In the genomic region with DNA sequence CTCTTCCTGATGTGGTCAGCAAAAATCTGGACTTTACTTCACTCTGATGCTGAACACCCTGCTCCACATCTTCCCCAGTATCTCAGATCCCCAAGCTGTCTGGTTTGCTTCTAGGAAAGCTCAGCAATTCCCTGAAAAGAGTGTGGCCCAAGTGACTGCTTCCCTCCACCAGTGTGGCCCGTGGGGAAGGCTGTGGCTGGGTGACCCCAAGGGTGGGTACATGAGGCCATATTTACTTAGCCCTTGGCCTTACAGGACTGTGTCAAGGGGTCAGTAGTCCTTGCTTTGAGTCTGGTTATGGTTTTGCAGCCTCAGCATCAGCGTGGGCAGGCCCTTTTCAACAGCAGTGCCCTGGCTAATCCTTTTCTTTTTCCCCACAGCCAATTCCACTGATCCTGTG, we compare ENCODE assay signal across 10 cellular contexts. TPM values are rescaled to one million over a fixed set of nuclear protein-coding genes. Genes with fewer than 3 reads are reported as not detected.
DNase-seq lines count a peak whose midpoint lies in the region; ATAC-seq and TF ChIP-seq lines count a peak whose summit lies in the region.
"Not testable (repeated sequence)": the region's sequence is repeated elsewhere in the genome, so short reads cannot be mapped to it uniquely, and the experiment has no call there.
"Had no signal": no experiment of that assay in that cellular context is flagged by ENCODE, and none has a peak within 500 bp of the region (broad histone marks: within the 10 kb centered on the region; RNA-seq: fewer than 3 reads in every experiment).

No MANE protein-coding gene starts in this region.

- intact Hi-C loops in dendritic cell treated with granulocyte-macrophage colony-stimulating factor and Interleukin-4, amounts not matched to agents 40 ng/mL and 50 ng/mL, for 4 days (cut with micrococcal nuclease); left ventricle myocardium superior (cut with micrococcal nuclease); left lung (cut with DNase I): not testable (repeated sequence)

- H3K27me3 Mint-ChIP-seq in dendritic cell treated with granulocyte-macrophage colony-stimulating factor and Interleukin-4, amounts not matched to agents 40 ng/mL and 50 ng/mL, for 4 days: peaks cover 14% of the 10 kb centered on the region
- H3K27me3 Mint-ChIP-seq in nephron (ENCODE audit: low read depth): not testable (repeated sequence)

- peaks cover 74% of the 10 kb centered on the region for H3K36me3 Mint-ChIP-seq in dendritic cell treated with granulocyte-macrophage colony-stimulating factor and Interleukin-4, amounts not matched to agents 40 ng/mL and 50 ng/mL, for 4 days (ENCODE audit: low read depth)
- not testable (repeated sequence) for H3K36me3 Mint-ChIP-seq in nephron (ENCODE audit: low read depth)

- not testable (repeated sequence) for H3K4me2 ChIP-seq in osteoblast (ENCODE audit: insufficient read depth, low read length)

- POLR2A ChIA-PET in AG04450 (lab: Yijun Ruan, JAX): not testable (repeated sequence)

- CTCF ChIA-PET in AG04450 (lab: Charles Lee): not testable (repeated sequence)

- peak overlapping the region; percentile 11 for H3K27ac Mint-ChIP-seq in dendritic cell treated with granulocyte-macrophage colony-stimulating factor and Interleukin-4, amounts not matched to agents 40 ng/mL and 50 ng/mL, for 4 days
- H3K27ac Mint-ChIP-seq in nephron: peak overlapping the region; percentile 83 to 96 (median 95)

- H3K27ac ChIP-seq in AG04450 (ENCODE audit: low read depth, low read length) (peak overlapping the region; percentile 80), left lung (peak overlapping the region in 1 of 2 donors; percentile 39), osteoblast (ENCODE audit: low read depth, low read length) (peak overlapping the region; percentile 23), temporal lobe (ENCODE audit: low read depth, low read length) (peak overlapping the region; percentile 27)

- not testable (repeated sequence) for TF ChIP-seq CTCF in AG04450 (IDR thresholded peaks at IDR 0.05; ENCODE audit: low read depth, low read length); left lung (IDR thresholded peaks at IDR 0.05); nephron (IDR thresholded peaks at IDR 0.05; ENCODE audit: unreplicated experiment in 3 of 3); osteoblast (IDR thresholded peaks at IDR 0.05; ENCODE audit: extremely low read depth, low read depth, low read length)

- H2AFZ ChIP-seq in osteoblast (ENCODE audit: low read length): peak overlapping the region; percentile 78

- not testable (repeated sequence) for H3K4me3 ChIP-seq in AG04450 (ENCODE audit: low read depth, low read length); left lung; osteoblast (ENCODE audit: insufficient read depth, low read length)

- not testable (repeated sequence) for H3K36me3 ChIP-seq in left lung; osteoblast (ENCODE audit: insufficient read depth, low read length)

- not testable (repeated sequence) for H3K9me3 ChIP-seq in AG04450 (ENCODE audit: control insufficient read depth, insufficient read depth, low read length); left lung; osteoblast (ENCODE audit: low read depth, low read length)

- peaks cover 15% of the 10 kb centered on the region for H3K4me1 Mint-ChIP-seq in dendritic cell treated with granulocyte-macrophage colony-stimulating factor and Interleukin-4, amounts not matched to agents 40 ng/mL and 50 ng/mL, for 4 days (ENCODE audit: low read depth)
- peaks cover 11% of the 10 kb centered on the region for H3K4me1 Mint-ChIP-seq in nephron

- H4K20me1 ChIP-seq in osteoblast (ENCODE audit: insufficient read depth, low read length): not testable (repeated sequence)

- not testable (repeated sequence) for H3K9me3 Mint-ChIP-seq in dendritic cell treated with granulocyte-macrophage colony-stimulating factor and Interleukin-4, amounts not matched to agents 40 ng/mL and 50 ng/mL, for 4 days; nephron

- H3K4me1 ChIP-seq in left lung; osteoblast (ENCODE audit: insufficient read depth, low read length): not testable (repeated sequence)

- H3K4me3 Mint-ChIP-seq in dendritic cell treated with granulocyte-macrophage colony-stimulating factor and Interleukin-4, amounts not matched to agents 40 ng/mL and 50 ng/mL, for 4 days; nephron: not testable (repeated sequence)

- DNase-seq in AG04450 (ENCODE audit: low read depth, low spot score); left ventricle myocardium superior; left lung; osteoblast (ENCODE audit: insufficient read length, low spot score, missing footprints): not testable (repeated sequence)

- H3K79me2 ChIP-seq in osteoblast (ENCODE audit: insufficient read depth, low read length): not testable (repeated sequence)

- ATAC-seq in SK-N-SH treated with all-trans-retinoic acid at 6 μM for 48 hours (peak; percentile 15; the same call in 2 of the 3 replicates), left ventricle myocardium superior (peak; percentile 24), left lung (peak; percentile 6)

- not testable (repeated sequence) for H3K27me3 ChIP-seq in AG04450 (ENCODE audit: control insufficient read depth, insufficient read depth, low read length); left lung; osteoblast (ENCODE audit: insufficient read depth, low read length)

RNA-seq across cellular contexts. Expression of a gene that starts 35.8 kb away (rescaled TPM):
- not detected in 2 replicates for polyA plus RNA-seq in AG04450 (2011; rRNA removed)
- polyA minus RNA-seq in AG04450 (2011; rRNA and poly(A)+ RNA removed): not detected in 2 replicates
- total RNA-seq in left ventricle myocardium superior (3.3 TPM), left lung (10 to 100 TPM in 1 of 2 donors, 1 to 10 TPM in 1; 7.8 to 74.8 TPM), osteoblast (not detected in 2 replicates), temporal lobe (0.25 TPM)
- total RNA-seq: CD8-positive, alpha-beta memory T cell; GM12878 had no signal
- polyA plus RNA-seq: GM12878 had no signal

RNA-seq across cellular contexts. Expression of a gene that starts 45.6 kb away (rescaled TPM):
- polyA plus RNA-seq in AG04450 (2011; rRNA removed): not detected in 2 replicates
- polyA minus RNA-seq in AG04450 (2011; rRNA and poly(A)+ RNA removed): not detected in 2 replicates
- 19.9 TPM for total RNA-seq in left ventricle myocardium superior
- total RNA-seq in left lung: 100 to 1,000 TPM in 1 of 2 donors, 10 to 100 TPM in 1; 56.3 to 237 TPM
- under 0.01 TPM in 1 of 2 replicates, not detected in the other for total RNA-seq in osteoblast
- 2.5 TPM for total RNA-seq in temporal lobe
